9 cellular contexts compared by ENCODE assay signal in genomic region chrX:154429708-154430107, GRCh38. TPM values are rescaled to one million over a fixed set of nuclear protein-coding genes. Genes with fewer than 3 reads are reported as not detected.
DNase-seq lines count a peak whose midpoint lies in the region; ATAC-seq and TF ChIP-seq lines count a peak whose summit lies in the region.
"Had no signal": no experiment of that assay in that cellular context is flagged by ENCODE, and none has a peak within 500 bp of the region (broad histone marks: within the 10 kb centered on the region; RNA-seq: fewer than 3 reads in every experiment).

No MANE protein-coding gene starts in this region.

- no peak overlapping the region for H3K27ac ChIP-seq in lower lobe of right lung

- H3K9me3 ChIP-seq in lower lobe of right lung: no peaks in the 10 kb centered on the region

- ATAC-seq in lower lobe of right lung (no peak), HG03571 (IDR thresholded peaks at IDR 0.05; ENCODE audit: unreplicated experiment) (no peak)

- TF ChIP-seq CTCF in lower lobe of right lung (IDR thresholded peaks at IDR 0.05) (no peak), type B pancreatic cell (conservative IDR thresholded peaks at IDR 0.05) (no peak)

- H3K36me3 ChIP-seq in lower lobe of right lung: peaks cover 28% of the 10 kb centered on the region

- H3K4me1 Mint-ChIP-seq in activated naive CD4-positive, alpha-beta T cell treated with anti-CD3 and anti-CD28 coated beads, Interleukin-2, amount 50 U/mL, for 24 hours: peaks cover 14% of the 10 kb centered on the region
- peaks cover 20% of the 10 kb centered on the region for H3K4me1 Mint-ChIP-seq in activated naive CD8-positive, alpha-beta T cell (ENCODE audit: low read depth)
- no peaks in the 10 kb centered on the region for H3K4me1 Mint-ChIP-seq in type B pancreatic cell (ENCODE audit: unreplicated experiment)

- H3K27me3 ChIP-seq in lower lobe of right lung (ENCODE audit: low read depth): no peaks in the 10 kb centered on the region

- H3K4me3 ChIP-seq in lower lobe of right lung: peak overlapping the region; percentile 77

- no peaks in the 10 kb centered on the region for H3K9me3 Mint-ChIP-seq in activated naive CD4-positive, alpha-beta T cell treated with anti-CD3 and anti-CD28 coated beads, Interleukin-2, amount 50 U/mL, for 24 hours
- H3K9me3 Mint-ChIP-seq in activated naive CD8-positive, alpha-beta T cell (ENCODE audit: low read depth): no peaks in the 10 kb centered on the region
- no peaks in the 10 kb centered on the region for H3K9me3 Mint-ChIP-seq in type B pancreatic cell

- peaks cover 23% of the 10 kb centered on the region for H3K4me1 ChIP-seq in lower lobe of right lung

- DNase-seq in activated naive CD4-positive, alpha-beta T cell treated with Interleukin-2 at 50 U/mL for 16 hours: no peak
- no peak for DNase-seq in lower lobe of right lung
- DNase-seq in type B pancreatic cell (ENCODE audit: extremely low spot score, unreplicated experiment): no peak
- no peak for DNase-seq in DMS153 treated with DMSO at 0.1 percent for 48 hours (lab: John Stamatoyannopoulos, UW; ENCODE audit: unreplicated experiment)
- DNase-seq in DMS53 (lab: John Stamatoyannopoulos, UW): no peak
- DNase-seq: central memory CD4-positive, alpha-beta T cell had no signal

- H3K27ac Mint-ChIP-seq in activated naive CD4-positive, alpha-beta T cell treated with anti-CD3 and anti-CD28 coated beads, Interleukin-2, amount 50 U/mL, for 24 hours: peak overlapping the region; percentile 72
- H3K27ac Mint-ChIP-seq in activated naive CD8-positive, alpha-beta T cell: peak overlapping the region; percentile 75
- H3K27ac Mint-ChIP-seq in type B pancreatic cell: peak overlapping the region; percentile 62

- intact Hi-C loops in lower lobe of right lung (cut with DNase I): no loop called here

- no peaks in the 10 kb centered on the region for H3K36me3 Mint-ChIP-seq in activated naive CD4-positive, alpha-beta T cell treated with anti-CD3 and anti-CD28 coated beads, Interleukin-2, amount 50 U/mL, for 24 hours
- H3K36me3 Mint-ChIP-seq in activated naive CD8-positive, alpha-beta T cell: no peaks in the 10 kb centered on the region
- peaks cover 6% of the 10 kb centered on the region for H3K36me3 Mint-ChIP-seq in type B pancreatic cell

- H3K4me3 Mint-ChIP-seq in activated naive CD4-positive, alpha-beta T cell treated with anti-CD3 and anti-CD28 coated beads, Interleukin-2, amount 50 U/mL, for 24 hours: peak overlapping the region; percentile 81
- H3K4me3 Mint-ChIP-seq in activated naive CD8-positive, alpha-beta T cell: peak overlapping the region; percentile 78
- H3K4me3 Mint-ChIP-seq in type B pancreatic cell: peak overlapping the region; percentile 86

- no peaks in the 10 kb centered on the region for H3K27me3 Mint-ChIP-seq in activated naive CD4-positive, alpha-beta T cell treated with anti-CD3 and anti-CD28 coated beads, Interleukin-2, amount 50 U/mL, for 24 hours
- no peaks in the 10 kb centered on the region for H3K27me3 Mint-ChIP-seq in activated naive CD8-positive, alpha-beta T cell
- no peaks in the 10 kb centered on the region for H3K27me3 Mint-ChIP-seq in type B pancreatic cell

RNA-seq across cellular contexts. Expression of gene ATP6AP1, which starts 1.2 kb away (rescaled TPM):
- 235 TPM for total RNA-seq in lower lobe of right lung
- 105 and 159 TPM in 2 replicates for total RNA-seq in type B pancreatic cell (ENCODE audit: low replicate concordance)

RNA-seq across cellular contexts. Expression of gene GDI1, which starts 7.2 kb away (rescaled TPM):
- total RNA-seq in lower lobe of right lung (111 TPM), type B pancreatic cell (ENCODE audit: low replicate concordance) (105 and 159 TPM in 2 replicates)

RNA-seq across cellular contexts. Expression of gene FAM50A, which starts 14.2 kb away (rescaled TPM):
- total RNA-seq in lower lobe of right lung (77.5 TPM), type B pancreatic cell (ENCODE audit: low replicate concordance) (59.2 and 63.8 TPM in 2 replicates)

RNA-seq across cellular contexts. Expression of gene TAFAZZIN, which starts 18.4 kb away (rescaled TPM):
- total RNA-seq in lower lobe of right lung (47.8 TPM), type B pancreatic cell (ENCODE audit: low replicate concordance) (30.5 and 46.1 TPM in 2 replicates)

RNA-seq across cellular contexts. Expression of gene DNASE1L1, which starts 20.7 kb away (rescaled TPM):
- total RNA-seq in lower lobe of right lung (36.1 TPM), type B pancreatic cell (ENCODE audit: low replicate concordance) (13.3 and 14.4 TPM in 2 replicates)
